9 cellular contexts compared by ENCODE assay signal in genomic region chr3:143951351-143951971, GRCh38. TPM values are rescaled to one million over a fixed set of nuclear protein-coding genes. Genes with fewer than 3 reads are reported as not detected.
DNase-seq lines count a peak whose midpoint lies in the region; ATAC-seq and TF ChIP-seq lines count a peak whose summit lies in the region.
"Had no signal": no experiment of that assay in that cellular context is flagged by ENCODE, and none has a peak within 500 bp of the region (broad histone marks: within the 10 kb centered on the region; RNA-seq: fewer than 3 reads in every experiment).

No MANE protein-coding gene starts in this region.

- peak; percentile 10 for DNase-seq in DMS114 treated with DMSO at 0.1 percent for 48 hours (lab: John Stamatoyannopoulos, UW; ENCODE audit: unreplicated experiment)
- peak; percentile 23 for DNase-seq in LoVo (ENCODE audit: low spot score)
- peak; percentile 23 to 34 for DNase-seq in activated T-cell treated with anti-CD3 and anti-CD28 coated beads, Interleukin-2, amount 50 U/mL, for 72 hours
- peak; percentile 37 for DNase-seq in hepatocyte (ENCODE audit: low spot score)
- peak in 4 of 6 experiments; percentile 4 to 47 (median 19) for DNase-seq in stimulated activated naive CD4-positive, alpha-beta T cell (lab: John Stamatoyannopoulos, UW)
- DNase-seq in Right ventricle myocardium inferior (ENCODE audit: missing footprints), result no peak

- no peak overlapping the region for H3K4me2 ChIP-seq in hepatocyte

- no peaks in the 10 kb centered on the region for H3K36me3 Mint-ChIP-seq in activated T-cell treated with anti-CD3 and anti-CD28 coated beads, Interleukin-2, amount 50 U/mL, for 72 hours (ENCODE audit: insufficient read depth in 2 of 2)

- intact Hi-C loops in Right ventricle myocardium inferior (cut with DNase I), result loop anchor here (5.0 kb wide), 1 partner anchor 174 kb away; no protein-coding TSS in a partner anchor

- H3K27ac ChIP-seq in 22Rv1 (no peak overlapping the region), hepatocyte (no peak overlapping the region)

- H3K4me3 Mint-ChIP-seq in activated T-cell treated with anti-CD3 and anti-CD28 coated beads, Interleukin-2, amount 50 U/mL, for 72 hours, result no peak overlapping the region
- H3K4me3 Mint-ChIP-seq: IgD-negative memory B cell had no signal

- no peaks in the 10 kb centered on the region for H3K9me3 ChIP-seq in hepatocyte (ENCODE audit: low read depth)

- ATAC-seq in GM21825 (IDR thresholded peaks at IDR 0.05; ENCODE audit: unreplicated experiment) (peak; percentile 73), Right ventricle myocardium inferior (no peak)
- no peak for ATAC-seq in activated T-cell treated with anti-CD3 and anti-CD28 coated beads, Interleukin-2, amount 50 U/mL, for 72 hours (replicated peaks in 1 of 2)

- 100% methylated on average over 1 of the region's 1 CpG for WGBS in hepatocyte (ENCODE audit: low lambda C conversion rate, missing lambda C conversion rate)

- H3K27me3 ChIP-seq in hepatocyte, result no peaks in the 10 kb centered on the region

- H3K79me2 ChIP-seq in hepatocyte, result no peaks in the 10 kb centered on the region

- H3K27me3 Mint-ChIP-seq in activated T-cell treated with anti-CD3 and anti-CD28 coated beads, Interleukin-2, amount 50 U/mL, for 72 hours (ENCODE audit: low read depth), result peaks cover 12% of the 10 kb centered on the region

- H3K9me3 Mint-ChIP-seq in activated T-cell treated with anti-CD3 and anti-CD28 coated beads, Interleukin-2, amount 50 U/mL, for 72 hours, result no peaks in the 10 kb centered on the region
- H3K9me3 Mint-ChIP-seq: IgD-negative memory B cell had no signal

- no peak overlapping the region for H3K4me3 ChIP-seq in hepatocyte

- H3K9me2 ChIP-seq in hepatocyte (replicated peaks; ENCODE audit: insufficient read depth), result no peaks in the 10 kb centered on the region

- H4K20me1 ChIP-seq in hepatocyte (ENCODE audit: insufficient read depth, poor library complexity, severe bottlenecking), result no peaks in the 10 kb centered on the region

- H3K4me1 ChIP-seq in hepatocyte (ENCODE audit: insufficient read depth), result no peaks in the 10 kb centered on the region

- no peak overlapping the region for H3K27ac Mint-ChIP-seq in activated T-cell treated with anti-CD3 and anti-CD28 coated beads, Interleukin-2, amount 50 U/mL, for 72 hours
- H3K27ac Mint-ChIP-seq: IgD-negative memory B cell had no signal

- H2AFZ ChIP-seq in hepatocyte, result no peak overlapping the region

- no peaks in the 10 kb centered on the region for H3K36me3 ChIP-seq in hepatocyte (replicated peaks; ENCODE audit: insufficient read depth, low read depth)

- TF ChIP-seq CTCF in 22Rv1 (IDR thresholded peaks at IDR 0.05) (peak; percentile 84), hepatocyte (IDR thresholded peaks at IDR 0.05; ENCODE audit: poor library complexity) (peak; percentile 70)

- H3K4me1 Mint-ChIP-seq in activated T-cell treated with anti-CD3 and anti-CD28 coated beads, Interleukin-2, amount 50 U/mL, for 72 hours (ENCODE audit: low read depth), result no peaks in the 10 kb centered on the region
- H3K4me1 Mint-ChIP-seq: IgD-negative memory B cell had no signal

RNA-seq across cellular contexts. Expression of gene DIPK2A, which starts 20.2 kb away (rescaled TPM):
- 10 to 100 TPM in 1 of 2 donors, 1 to 10 TPM in 1; 9.4 to 10.4 TPM for total RNA-seq in activated T-cell treated with anti-CD3 and anti-CD28 coated beads, Interleukin-2, amount 50 U/mL, for 72 hours
- total RNA-seq in hepatocyte (87.2 and 90.8 TPM in 2 replicates), Right ventricle myocardium inferior (9.0 TPM)
- 45.8 and 46.1 TPM in 2 replicates for polyA plus RNA-seq in hepatocyte
